Comparison of ENCODE assay signal across 8 cellular contexts in genomic region chr13:111177081-111177711, GRCh38.
A peak's percentile ranks its signal among the peaks of the same experiment; 100 is the strongest.
DNase-seq lines count a peak whose midpoint lies in the region; ATAC-seq and TF ChIP-seq lines count a peak whose summit lies in the region.

No MANE protein-coding gene starts in this region.

- H3K27ac Mint-ChIP-seq in glutamatergic neuron (ENCODE audit: unreplicated experiment): peak overlapping the region; percentile 89
- H3K27ac Mint-ChIP-seq in Caco-2 (ENCODE audit: unreplicated experiment): no peak overlapping the region

- ATAC-seq in GM19395 (IDR thresholded peaks at IDR 0.05; ENCODE audit: unreplicated experiment): peak; percentile 67
- peak; percentile 71 for ATAC-seq in HG03432 (IDR thresholded peaks at IDR 0.05; ENCODE audit: unreplicated experiment)

- POLR2A ChIA-PET in Caco-2 (lab: Charles Lee): no interaction called here

- TF ChIP-seq CTCF in glutamatergic neuron (IDR thresholded peaks at IDR 0.05; ENCODE audit: partially characterized antibody, unreplicated experiment): no peak
- no peak for TF ChIP-seq CTCF in Caco-2 (IDR thresholded peaks at IDR 0.05; ENCODE audit: insufficient read depth in 1 of 2, low read depth in 1 of 2, low read length in 1 of 2, severe bottlenecking in 1 of 2, unreplicated experiment in 1 of 2)

- intact Hi-C loops in Caco-2 (cut with micrococcal nuclease; ENCODE audit: unreplicated experiment): no loop called here

- H3K4me1 Mint-ChIP-seq in glutamatergic neuron (ENCODE audit: low read depth, unreplicated experiment) (peaks cover 86% of the 10 kb centered on the region), Caco-2 (ENCODE audit: low read depth, unreplicated experiment) (peaks cover 7% of the 10 kb centered on the region)

- H3K36me3 Mint-ChIP-seq in glutamatergic neuron (ENCODE audit: unreplicated experiment) (peaks cover 8% of the 10 kb centered on the region), Caco-2 (ENCODE audit: insufficient read depth, unreplicated experiment) (peaks cover 53% of the 10 kb centered on the region)

- H3K27me3 ChIP-seq in Caco-2 (replicated peaks; ENCODE audit: control insufficient read depth, insufficient read depth, low read length): no peaks in the 10 kb centered on the region

- peak overlapping the region; percentile 72 for H3K4me3 Mint-ChIP-seq in glutamatergic neuron (ENCODE audit: unreplicated experiment)
- H3K4me3 Mint-ChIP-seq in Caco-2 (ENCODE audit: unreplicated experiment): no peak overlapping the region

- peaks cover 2% of the 10 kb centered on the region; the same call in 1 of the 2 replicates for H3K36me3 ChIP-seq in Caco-2 (ENCODE audit: control insufficient read depth, insufficient read depth, low read length)

- H3K27me3 Mint-ChIP-seq in glutamatergic neuron (ENCODE audit: unreplicated experiment) (peaks cover 27% of the 10 kb centered on the region), Caco-2 (ENCODE audit: insufficient read depth, unreplicated experiment) (no peaks in the 10 kb centered on the region)

- H3K4me1 ChIP-seq in Caco-2: no peaks in the 10 kb centered on the region

- no TSS peak for BruUV-seq in Caco-2 (replicated peaks; lab: Mats Ljungman, UMichigan)

- H3K9me3 ChIP-seq in Caco-2: no peaks in the 10 kb centered on the region

- no peak overlapping the region for H3K4me3 ChIP-seq in Caco-2 (ENCODE audit: low read depth, low read length)

- CTCF ChIA-PET in Caco-2 (lab: Charles Lee): interaction anchor here (0.5 kb wide), 1 partner anchor 251 kb away, joined by 4 read pairs; no protein-coding TSS in a partner anchor

- peak; percentile 33 for DNase-seq in activated T-helper 1 cell treated with Interleukin-2 at 50 U/mL for 16 hours (ENCODE audit: low read depth)
- DNase-seq in glutamatergic neuron: no peak
- peak; percentile 73 for DNase-seq in putamen (ENCODE audit: low spot score)
- no peak for DNase-seq in NCI-H1417 treated with DMSO at 0.1 percent for 48 hours (lab: John Stamatoyannopoulos, UW)
- no peak for DNase-seq in NCI-H524 treated with DMSO at 0.1 percent for 48 hours (lab: John Stamatoyannopoulos, UW)
- DNase-seq in Caco-2: no peak

- H3K9me3 Mint-ChIP-seq in glutamatergic neuron (ENCODE audit: unreplicated experiment): peaks cover 26% of the 10 kb centered on the region
- H3K9me3 Mint-ChIP-seq in Caco-2 (ENCODE audit: unreplicated experiment): no peaks in the 10 kb centered on the region

Comparison
In these comparisons a context has a peak if more than half of its experiments do, and no peak if none do; other contexts are left out.
1. DNase-seq: peak in activated T-helper 1 cell treated with Interleukin-2 at 50 U/mL for 16 hours (single experiment) and putamen (single experiment); none in glutamatergic neuron (single experiment), NCI-H1417 treated with DMSO at 0.1 percent for 48 hours (single experiment), NCI-H524 treated with DMSO at 0.1 percent for 48 hours (single experiment) and Caco-2 (0 of 2).